Comparison of ENCODE assay signal across 10 cellular contexts in the genomic region with DNA sequence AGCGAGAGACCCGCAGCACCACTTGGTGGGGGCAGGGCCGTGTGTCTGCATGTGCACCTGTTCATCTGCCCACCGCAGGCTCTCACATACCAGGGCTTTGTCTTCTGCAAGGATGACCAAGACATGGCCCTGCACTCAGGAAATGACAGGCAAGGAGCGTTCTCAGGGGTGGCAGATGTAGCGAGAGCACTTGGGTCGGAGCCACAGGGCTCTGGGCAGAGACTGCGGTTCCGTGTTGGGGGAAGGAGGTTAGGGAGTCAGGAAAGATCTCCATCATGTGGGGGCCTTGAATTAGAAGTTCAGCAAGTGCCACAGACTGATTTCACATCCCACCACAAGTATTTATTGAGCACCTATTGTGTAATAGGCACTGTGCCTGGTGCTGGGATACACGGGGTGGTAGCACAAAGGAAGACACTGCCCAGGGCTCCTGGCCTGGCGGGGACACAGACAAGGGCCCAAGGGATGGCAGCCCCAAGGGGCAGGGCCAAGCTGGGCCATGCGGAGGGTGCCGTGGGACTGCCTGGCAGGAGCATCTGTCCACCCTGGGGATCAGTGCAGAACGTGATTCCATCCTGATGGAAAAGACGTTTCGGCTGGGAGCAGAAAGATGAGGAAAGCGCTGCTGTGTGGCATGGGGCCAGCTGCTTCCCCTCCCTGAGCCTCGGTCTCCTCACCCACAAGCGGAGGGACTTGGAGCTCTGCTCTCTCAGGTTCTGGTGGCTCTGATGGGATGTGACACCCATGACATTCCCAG. TPM values are rescaled to one million over a fixed set of nuclear protein-coding genes. Genes with fewer than 3 reads are reported as not detected.
DNase-seq lines count a peak whose midpoint lies in the region; ATAC-seq and TF ChIP-seq lines count a peak whose summit lies in the region.
"Had no signal": no experiment of that assay in that cellular context is flagged by ENCODE, and none has a peak within 500 bp of the region (broad histone marks: within the 10 kb centered on the region; RNA-seq: fewer than 3 reads in every experiment).

No MANE protein-coding gene starts in this region.

- H3K4me2 ChIP-seq in fibroblast of lung (ENCODE audit: extremely low read depth, insufficient read depth, low read length) = peak overlapping the region; percentile 32

- peaks cover 28% of the 10 kb centered on the region for H3K9me3 Mint-ChIP-seq in activated CD4-positive, alpha-beta T cell treated with anti-CD3 and anti-CD28 coated beads, Interleukin-2, amount 10 ng/mL, durations not matched to agents 7 days and 5 days
- H3K9me3 Mint-ChIP-seq in activated CD4-positive, alpha-beta T cell treated with anti-CD3 and anti-CD28 coated beads for 36 hours (ENCODE audit: low read depth) = peaks cover 10% of the 10 kb centered on the region
- peaks cover 2% of the 10 kb centered on the region for H3K9me3 Mint-ChIP-seq in stimulated activated effector memory CD8-positive, alpha-beta T cell treated with anti-CD3 and anti-CD28 coated beads, Interleukin-12 subunit alpha, Interleukin-12 subunit beta, amount 100 ng/mL, for 72 hours
- peaks cover 26% of the 10 kb centered on the region for H3K9me3 Mint-ChIP-seq in nephron progenitor cell

- no peak for DNase-seq in activated CD4-positive, alpha-beta T cell treated with anti-CD3 and anti-CD28 coated beads, Interleukin-2, amount 10 ng/mL, durations not matched to agents 7 days and 5 days
- no peak for DNase-seq in activated CD4-positive, alpha-beta T cell treated with anti-CD3 and anti-CD28 coated beads for 36 hours
- DNase-seq in RPMI7951 (ENCODE audit: low read depth) (peak; percentile 87), fibroblast of lung (ENCODE audit: low read depth in 2 of 2) (peak in 1 of 2 donors; percentile 53), NCI-H774 (lab: John Stamatoyannopoulos, UW) (no peak), nephron progenitor cell (no peak), D341Med (ENCODE audit: low spot score) (no peak)
- no peak for DNase-seq in stimulated activated effector memory CD8-positive, alpha-beta T cell treated with anti-CD3 and anti-CD28 coated beads, Interleukin-12 subunit alpha, Interleukin-12 subunit beta, amount 100 ng/mL, for 72 hours (ENCODE audit: low spot score in 2 of 2)
- DNase-seq: effector CD4-positive, alpha-beta T cell had no signal

- no peaks in the 10 kb centered on the region for H3K79me2 ChIP-seq in fibroblast of lung (ENCODE audit: control insufficient read depth, insufficient read depth, low read length)

- H2AFZ ChIP-seq in fibroblast of lung (ENCODE audit: low read length) = no peak overlapping the region

- H3K9me3 ChIP-seq in fibroblast of lung (ENCODE audit: control insufficient read depth, insufficient read depth, low read depth, low read length) = no peaks in the 10 kb centered on the region

- peaks cover 69% of the 10 kb centered on the region for H3K4me1 Mint-ChIP-seq in activated CD4-positive, alpha-beta T cell treated with anti-CD3 and anti-CD28 coated beads, Interleukin-2, amount 10 ng/mL, durations not matched to agents 7 days and 5 days
- H3K4me1 Mint-ChIP-seq in activated CD4-positive, alpha-beta T cell treated with anti-CD3 and anti-CD28 coated beads for 36 hours = peaks cover 44% of the 10 kb centered on the region
- H3K4me1 Mint-ChIP-seq in stimulated activated effector memory CD8-positive, alpha-beta T cell treated with anti-CD3 and anti-CD28 coated beads, Interleukin-12 subunit alpha, Interleukin-12 subunit beta, amount 100 ng/mL, for 72 hours = peaks cover 72% of the 10 kb centered on the region
- peaks cover 52% of the 10 kb centered on the region for H3K4me1 Mint-ChIP-seq in nephron progenitor cell

- TF ChIP-seq CTCF in fibroblast of lung (conservative IDR thresholded peaks at IDR 0.05 in 1 of 2, IDR thresholded peaks at IDR 0.05 in 1 of 2; ENCODE audit: low read depth in 1 of 2, low read length in 2 of 2) = no peak
- TF ChIP-seq CTCF in nephron progenitor cell (IDR thresholded peaks at IDR 0.05) = no peak

- no peaks in the 10 kb centered on the region for H3K27me3 ChIP-seq in fibroblast of lung (ENCODE audit: control insufficient read depth, insufficient read depth, low read length)

- CTCF ChIA-PET in activated CD4-positive, alpha-beta T cell treated with anti-CD3 and anti-CD28 coated beads, Interleukin-2, amount 10 ng/mL, durations not matched to agents 7 days and 5 days (lab: Charles Lee) = interaction anchor here (0.6 to 2.5 kb wide), 6 partner anchors 8 to 215 kb away, joined by 3 to 22 read pairs (median 4); no protein-coding TSS in a partner anchor
- CTCF ChIA-PET in activated CD4-positive, alpha-beta T cell treated with anti-CD3 and anti-CD28 coated beads for 36 hours (lab: Charles Lee) = interaction anchor here (0.6 to 2.9 kb wide), 9 partner anchors 8 to 302 kb away, joined by 3 to 17 read pairs (median 5); no protein-coding TSS in a partner anchor

- H3K4me3 Mint-ChIP-seq in activated CD4-positive, alpha-beta T cell treated with anti-CD3 and anti-CD28 coated beads, Interleukin-2, amount 10 ng/mL, durations not matched to agents 7 days and 5 days = no peak overlapping the region
- no peak overlapping the region for H3K4me3 Mint-ChIP-seq in activated CD4-positive, alpha-beta T cell treated with anti-CD3 and anti-CD28 coated beads for 36 hours
- H3K4me3 Mint-ChIP-seq in stimulated activated effector memory CD8-positive, alpha-beta T cell treated with anti-CD3 and anti-CD28 coated beads, Interleukin-12 subunit alpha, Interleukin-12 subunit beta, amount 100 ng/mL, for 72 hours = peak overlapping the region; percentile 54
- H3K4me3 Mint-ChIP-seq in nephron progenitor cell = no peak overlapping the region
- H3K4me3 Mint-ChIP-seq: activated naive CD8-positive, alpha-beta T cell treated with anti-CD3 and anti-CD28 coated beads, Interleukin-2, amount 50 U/mL, for 24 hours had no signal

- H3K36me3 Mint-ChIP-seq in activated CD4-positive, alpha-beta T cell treated with anti-CD3 and anti-CD28 coated beads, Interleukin-2, amount 10 ng/mL, durations not matched to agents 7 days and 5 days (ENCODE audit: low read depth) = peaks cover 27% of the 10 kb centered on the region
- peaks cover 4% of the 10 kb centered on the region for H3K36me3 Mint-ChIP-seq in activated CD4-positive, alpha-beta T cell treated with anti-CD3 and anti-CD28 coated beads for 36 hours (ENCODE audit: low read depth)
- H3K36me3 Mint-ChIP-seq in stimulated activated effector memory CD8-positive, alpha-beta T cell treated with anti-CD3 and anti-CD28 coated beads, Interleukin-12 subunit alpha, Interleukin-12 subunit beta, amount 100 ng/mL, for 72 hours = no peaks in the 10 kb centered on the region
- H3K36me3 Mint-ChIP-seq in nephron progenitor cell (ENCODE audit: low read depth) = peaks cover 13% of the 10 kb centered on the region

- POLR2A ChIA-PET in activated CD4-positive, alpha-beta T cell treated with anti-CD3 and anti-CD28 coated beads, Interleukin-2, amount 10 ng/mL, durations not matched to agents 7 days and 5 days (lab: Charles Lee) = no interaction called here
- POLR2A ChIA-PET in activated CD4-positive, alpha-beta T cell treated with anti-CD3 and anti-CD28 coated beads for 36 hours (lab: Charles Lee) = no interaction called here

- no peaks in the 10 kb centered on the region for H3K36me3 ChIP-seq in fibroblast of lung (ENCODE audit: control insufficient read depth, insufficient read depth, low read length)

- peak overlapping the region; percentile 91 for H3K27ac ChIP-seq in fibroblast of lung (ENCODE audit: insufficient read depth, low read length)

- H3K27me3 Mint-ChIP-seq in activated CD4-positive, alpha-beta T cell treated with anti-CD3 and anti-CD28 coated beads, Interleukin-2, amount 10 ng/mL, durations not matched to agents 7 days and 5 days = peaks cover 3% of the 10 kb centered on the region
- H3K27me3 Mint-ChIP-seq in activated CD4-positive, alpha-beta T cell treated with anti-CD3 and anti-CD28 coated beads for 36 hours = no peaks in the 10 kb centered on the region
- H3K27me3 Mint-ChIP-seq in nephron progenitor cell (ENCODE audit: low read depth, poor library complexity) = peaks cover 5% of the 10 kb centered on the region

- intact Hi-C loops in activated CD4-positive, alpha-beta T cell treated with anti-CD3 and anti-CD28 coated beads for 36 hours (cut with DNase I, micrococcal nuclease) = loop anchor here in 1 of 2 experiments (5.0 kb wide), 1 partner anchor 371 kb away; the partner anchor contains the start of gene PIK3CD

- H3K4me1 ChIP-seq in fibroblast of lung (ENCODE audit: control insufficient read depth, extremely low read depth, insufficient read depth, low read length) = peaks cover 33% of the 10 kb centered on the region

- ATAC-seq in activated CD4-positive, alpha-beta T cell treated with anti-CD3 and anti-CD28 coated beads for 36 hours = no peak
- no peak for ATAC-seq in stimulated activated effector memory CD8-positive, alpha-beta T cell treated with anti-CD3 and anti-CD28 coated beads, Interleukin-12 subunit alpha, Interleukin-12 subunit beta, amount 100 ng/mL, for 72 hours

- no peaks in the 10 kb centered on the region for H4K20me1 ChIP-seq in fibroblast of lung (ENCODE audit: control insufficient read depth, extremely low read depth, insufficient read depth, low read length)

- peak overlapping the region; percentile 4 for H3K27ac Mint-ChIP-seq in activated CD4-positive, alpha-beta T cell treated with anti-CD3 and anti-CD28 coated beads, Interleukin-2, amount 10 ng/mL, durations not matched to agents 7 days and 5 days
- H3K27ac Mint-ChIP-seq in activated CD4-positive, alpha-beta T cell treated with anti-CD3 and anti-CD28 coated beads for 36 hours = no peak overlapping the region
- H3K27ac Mint-ChIP-seq in stimulated activated effector memory CD8-positive, alpha-beta T cell treated with anti-CD3 and anti-CD28 coated beads, Interleukin-12 subunit alpha, Interleukin-12 subunit beta, amount 100 ng/mL, for 72 hours = peak overlapping the region; percentile 24
- H3K27ac Mint-ChIP-seq in nephron progenitor cell = no peak overlapping the region
- H3K27ac Mint-ChIP-seq: activated naive CD8-positive, alpha-beta T cell treated with anti-CD3 and anti-CD28 coated beads, Interleukin-2, amount 50 U/mL, for 24 hours had no signal

- no peak overlapping the region for H3K4me3 ChIP-seq in fibroblast of lung (replicated peaks in 1 of 4; ENCODE audit: control extremely low read depth in 1 of 4, insufficient read depth in 1 of 4, low read depth in 3 of 4, low read length in 4 of 4)

- no peak overlapping the region for H3K9ac ChIP-seq in fibroblast of lung (ENCODE audit: insufficient read depth, low read length)

RNA-seq across cellular contexts. Expression of gene SPSB1, which starts 11.4 kb away (rescaled TPM):
- total RNA-seq in activated CD4-positive, alpha-beta T cell treated with anti-CD3 and anti-CD28 coated beads, Interleukin-2, amount 10 ng/mL, durations not matched to agents 7 days and 5 days = 1 to 10 TPM; 4.8 to 6.6 TPM
- total RNA-seq in activated CD4-positive, alpha-beta T cell treated with anti-CD3 and anti-CD28 coated beads for 36 hours = 1 to 10 TPM; 5.7 to 6.8 TPM
- 7.6 and 10.3 TPM in 2 replicates for total RNA-seq in RPMI7951 (2014; rRNA removed; shearing (Covaris generic))
- 20.0 and 20.6 TPM in 2 replicates for total RNA-seq in fibroblast of lung
- polyA plus RNA-seq in fibroblast of lung = 14.3 and 22.1 TPM in 2 replicates
- 16.8 and 23.7 TPM in 2 replicates for polyA plus RNA-seq in fibroblast of lung (2012)
- 22.8 and 24.7 TPM in 2 replicates for polyA minus RNA-seq in fibroblast of lung (ENCODE audit: low replicate concordance)

RNA-seq across cellular contexts. Expression of gene H6PD, which starts 46.7 kb away (rescaled TPM):
- 10 to 100 TPM; 15.1 to 15.3 TPM for total RNA-seq in activated CD4-positive, alpha-beta T cell treated with anti-CD3 and anti-CD28 coated beads, Interleukin-2, amount 10 ng/mL, durations not matched to agents 7 days and 5 days
- 1 to 10 TPM; 8.8 to 9.6 TPM for total RNA-seq in activated CD4-positive, alpha-beta T cell treated with anti-CD3 and anti-CD28 coated beads for 36 hours
- total RNA-seq in RPMI7951 (2014; rRNA removed; shearing (Covaris generic)) = 8.4 and 10.2 TPM in 2 replicates
- total RNA-seq in fibroblast of lung = 23.5 and 24.4 TPM in 2 replicates
- polyA plus RNA-seq in fibroblast of lung = 15.2 and 17.7 TPM in 2 replicates
- 20.1 and 22.4 TPM in 2 replicates for polyA plus RNA-seq in fibroblast of lung (2012)
- polyA minus RNA-seq in fibroblast of lung (ENCODE audit: low replicate concordance) = 48.0 and 51.9 TPM in 2 replicates

Comparison
In these comparisons a context has a peak if more than half of its experiments do, and no peak if none do; other contexts are left out.
1. H3K27ac Mint-ChIP-seq: peak in activated CD4-positive, alpha-beta T cell treated with anti-CD3 and anti-CD28 coated beads, Interleukin-2, amount 10 ng/mL, durations not matched to agents 7 days and 5 days (single experiment) and stimulated activated effector memory CD8-positive, alpha-beta T cell treated with anti-CD3 and anti-CD28 coated beads, Interleukin-12 subunit alpha, Interleukin-12 subunit beta, amount 100 ng/mL, for 72 hours (single experiment); none in activated CD4-positive, alpha-beta T cell treated with anti-CD3 and anti-CD28 coated beads for 36 hours (single experiment) and nephron progenitor cell (single experiment).